In the genomic region with DNA sequence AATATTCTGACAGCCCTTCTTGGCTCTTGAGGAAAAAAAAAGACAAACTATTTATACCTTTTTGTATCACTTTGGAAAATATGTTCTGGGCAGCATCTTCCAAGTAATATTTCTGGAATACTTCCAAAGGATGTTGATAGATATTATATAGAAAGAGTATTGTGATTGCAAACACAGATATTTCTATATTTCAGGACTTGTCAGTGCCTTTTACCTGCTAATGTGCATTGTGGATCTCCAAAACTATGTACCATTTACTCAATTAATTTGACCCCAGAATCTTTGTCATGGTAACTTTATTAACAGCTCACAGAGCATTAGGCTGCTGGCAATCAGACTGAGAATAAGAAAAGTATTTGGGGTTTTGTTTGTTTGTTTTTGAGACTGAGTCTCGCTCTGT, we compare ENCODE assay signal across 1 cellular context.
TF ChIP-seq lines count a peak whose summit lies in the region.

No MANE protein-coding gene starts in this region.

TF ChIP-seq in K562, 482 proteins besides CTCF, POLR2A, EP300 and RAD21:
- peak; percentile 99 for TF ChIP-seq ZNF239 (CRISPR knock-in tag; IDR thresholded peaks at IDR 0.05)
- TF ChIP-seq, protein P1, sequence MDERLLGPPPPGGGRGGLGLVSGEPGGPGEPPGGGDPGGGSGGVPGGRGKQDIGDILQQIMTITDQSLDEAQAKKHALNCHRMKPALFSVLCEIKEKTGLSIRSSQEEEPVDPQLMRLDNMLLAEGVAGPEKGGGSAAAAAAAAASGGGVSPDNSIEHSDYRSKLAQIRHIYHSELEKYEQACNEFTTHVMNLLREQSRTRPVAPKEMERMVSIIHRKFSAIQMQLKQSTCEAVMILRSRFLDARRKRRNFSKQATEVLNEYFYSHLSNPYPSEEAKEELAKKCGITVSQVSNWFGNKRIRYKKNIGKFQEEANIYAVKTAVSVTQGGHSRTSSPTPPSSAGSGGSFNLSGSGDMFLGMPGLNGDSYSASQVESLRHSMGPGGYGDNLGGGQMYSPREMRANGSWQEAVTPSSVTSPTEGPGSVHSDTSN (CRISPR knock-in tag; IDR thresholded peaks at IDR 0.05; ENCODE audit: low read depth): no peak
- TF ChIP-seq, protein P1 (tag; conservative IDR thresholded peaks at IDR 0.05; ENCODE audit: low read depth): no peak
- peak; percentile 64 for TF ChIP-seq RBM25 (IDR thresholded peaks at IDR 0.05; ENCODE audit: low read depth, low read length, severe bottlenecking)
